Comparison of ENCODE assay signal across 8 cellular contexts in genomic region chr16:88785106-88785924, GRCh38. TPM values are rescaled to one million over a fixed set of nuclear protein-coding genes. Genes with fewer than 3 reads are reported as not detected.
DNase-seq lines count a peak whose midpoint lies in the region; ATAC-seq and TF ChIP-seq lines count a peak whose summit lies in the region.

PIEZO1 (minus strand) TSS chr16:88785220; CDS start chr16:88784964, 256 bp downstream.

- DNase-seq in D341Med (ENCODE audit: low spot score), result peak; percentile 88
- DNase-seq in T-helper 2 cell, result peak; percentile 69 to 82 (median 78)
- DNase-seq in hepatocyte (ENCODE audit: low spot score), result peak; percentile 88
- DNase-seq in retinal pigment epithelial cell (ENCODE audit: low read depth), result no peak
- DNase-seq in SW480 (ENCODE audit: low spot score), result no peak

- H3K27ac ChIP-seq in angular gyrus (ENCODE audit: low read depth, low read length) (peak within 1 kb of the TSS; percentile 49), hepatocyte (peak within 1 kb of the TSS; percentile 73)

- H2AFZ ChIP-seq in hepatocyte, result peak within 1 kb of the TSS; percentile 66

- 12% methylated on average over 66 of the region's 110 CpGs for WGBS in hepatocyte (ENCODE audit: low lambda C conversion rate, missing lambda C conversion rate)

- no peaks in the 10 kb centered on the region for H3K27me3 ChIP-seq in hepatocyte

- ATAC-seq in HG02798 (IDR thresholded peaks at IDR 0.05; ENCODE audit: poor library complexity, unreplicated experiment) (peak; percentile 32), GM21825 (IDR thresholded peaks at IDR 0.05; ENCODE audit: unreplicated experiment) (no peak)

- peaks cover 32% of the 10 kb centered on the region for H3K4me1 ChIP-seq in hepatocyte (ENCODE audit: insufficient read depth)

- no peaks in the 10 kb centered on the region for H3K9me3 ChIP-seq in hepatocyte (ENCODE audit: low read depth)

- peak within 1 kb of the TSS; percentile 87 for H3K4me2 ChIP-seq in hepatocyte

- H3K4me3 ChIP-seq in hepatocyte (peak within 1 kb of the TSS; percentile 93), retinal pigment epithelial cell (ENCODE audit: low read length) (peak within 1 kb of the TSS; percentile 67)

- H4K20me1 ChIP-seq in hepatocyte (ENCODE audit: insufficient read depth, poor library complexity, severe bottlenecking), result peaks cover 11% of the 10 kb centered on the region

- H3K36me3 ChIP-seq in hepatocyte (replicated peaks; ENCODE audit: insufficient read depth, low read depth), result no peaks in the 10 kb centered on the region

- H3K79me2 ChIP-seq in hepatocyte, result peaks cover 39% of the 10 kb centered on the region

- TF ChIP-seq CTCF in hepatocyte (IDR thresholded peaks at IDR 0.05; ENCODE audit: poor library complexity) (peak; percentile 93), retinal pigment epithelial cell (conservative IDR thresholded peaks at IDR 0.05; ENCODE audit: low read depth, low read length) (peak; percentile 78)

- H3K9me2 ChIP-seq in hepatocyte (replicated peaks; ENCODE audit: insufficient read depth), result no peaks in the 10 kb centered on the region

RNA-seq across cellular contexts. Expression of gene PIEZO1, which starts in this region (rescaled TPM):
- total RNA-seq in hepatocyte, result 47.0 and 77.0 TPM in 2 replicates
- polyA plus RNA-seq in hepatocyte, result 70.6 and 87.9 TPM in 2 replicates

Comparison
In these comparisons a context has a peak if more than half of its experiments do, and no peak if none do; other contexts are left out.
1. DNase-seq: peak in D341Med (single experiment), T-helper 2 cell (5 of 5) and hepatocyte (single experiment); none in retinal pigment epithelial cell (single experiment) and SW480 (single experiment).